ENCODE assay signal across 1 cellular context in the genomic region with DNA sequence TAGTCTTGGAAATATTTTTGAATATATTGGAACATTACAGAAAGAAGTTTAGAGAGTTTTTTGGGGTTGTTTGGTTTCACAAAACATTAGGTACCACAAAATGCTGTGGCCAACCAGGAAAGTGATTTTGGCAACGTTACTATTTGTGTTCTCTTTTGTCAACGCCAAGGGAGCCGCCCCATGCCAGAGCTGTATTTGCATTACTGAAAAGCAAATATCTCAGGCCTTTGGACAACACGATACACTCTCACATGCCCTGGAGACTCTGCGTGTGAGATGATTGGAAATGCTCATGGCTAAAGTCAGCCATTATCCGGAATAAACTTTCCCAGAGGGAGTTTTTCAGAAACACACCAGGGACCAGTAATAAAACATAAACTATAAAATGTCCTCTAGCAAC.
TF ChIP-seq lines count a peak whose summit lies in the region.

No MANE protein-coding gene starts in this region.

TF ChIP-seq in HepG2, 621 proteins besides CTCF, POLR2A, EP300 and RAD21 (continued from another document):
- no peak for TF ChIP-seq ZNF280D (CRISPR knock-in tag; IDR thresholded peaks at IDR 0.05)
- no peak for TF ChIP-seq ZBTB20 (CRISPR knock-in tag; IDR thresholded peaks at IDR 0.05; ENCODE audit: borderline replicate concordance, low read depth)
- TF ChIP-seq, protein P1, sequence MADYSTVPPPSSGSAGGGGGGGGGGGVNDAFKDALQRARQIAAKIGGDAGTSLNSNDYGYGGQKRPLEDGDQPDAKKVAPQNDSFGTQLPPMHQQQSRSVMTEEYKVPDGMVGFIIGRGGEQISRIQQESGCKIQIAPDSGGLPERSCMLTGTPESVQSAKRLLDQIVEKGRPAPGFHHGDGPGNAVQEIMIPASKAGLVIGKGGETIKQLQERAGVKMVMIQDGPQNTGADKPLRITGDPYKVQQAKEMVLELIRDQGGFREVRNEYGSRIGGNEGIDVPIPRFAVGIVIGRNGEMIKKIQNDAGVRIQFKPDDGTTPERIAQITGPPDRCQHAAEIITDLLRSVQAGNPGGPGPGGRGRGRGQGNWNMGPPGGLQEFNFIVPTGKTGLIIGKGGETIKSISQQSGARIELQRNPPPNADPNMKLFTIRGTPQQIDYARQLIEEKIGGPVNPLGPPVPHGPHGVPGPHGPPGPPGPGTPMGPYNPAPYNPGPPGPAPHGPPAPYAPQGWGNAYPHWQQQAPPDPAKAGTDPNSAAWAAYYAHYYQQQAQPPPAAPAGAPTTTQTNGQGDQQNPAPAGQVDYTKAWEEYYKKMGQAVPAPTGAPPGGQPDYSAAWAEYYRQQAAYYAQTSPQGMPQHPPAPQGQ (CRISPR knock-in tag; IDR thresholded peaks at IDR 0.05; ENCODE audit: borderline replicate concordance) = no peak
- no peak for TF ChIP-seq ZNF737 (CRISPR knock-in tag; IDR thresholded peaks at IDR 0.05; ENCODE audit: borderline replicate concordance)
- TF ChIP-seq NFATC3 (CRISPR knock-in tag; IDR thresholded peaks at IDR 0.05) = no peak
- TF ChIP-seq ZNF335 (CRISPR knock-in tag; IDR thresholded peaks at IDR 0.05) = no peak
- no peak for TF ChIP-seq U2AF1 (optimal IDR thresholded peaks at IDR 0.05; ENCODE audit: low read depth, low read length)
- no peak for TF ChIP-seq ELF3 (CRISPR knock-in tag; IDR thresholded peaks at IDR 0.05)
